ENCODE assay signal across 35 cellular contexts in genomic region chr7:2331707-2332106, GRCh38.
"Had no signal": no experiment of that assay in that cellular context is flagged by ENCODE, and none has a peak within 500 bp of the region (broad histone marks: within the 10 kb centered on the region; RNA-seq: fewer than 3 reads in every experiment).

No MANE protein-coding gene starts in this region.

- H3K27me3 ChIP-seq: MG63 had no signal

- H3K4me3 ChIP-seq: MG63 had no signal

- H3K9me3 ChIP-seq: MG63 had no signal

- DNase-seq: Karpas-422, Kasumi-1, MG63, MM.1S, MV-4-11, NCI-H1048, NCI-H1092, NCI-H1092 treated with DMSO at 0.1 percent for 48 hours, NCI-H1105, NCI-H1105 treated with DMSO at 0.1 percent for 48 hours, NCI-H1417, NCI-H1417 treated with DMSO at 0.1 percent for 48 hours, NCI-H1436, NCI-H1436 treated with DMSO at 0.1 percent for 48 hours, NCI-H146, NCI-H1694, NCI-H1694 treated with DMSO at 0.1 percent for 48 hours, NCI-H187, NCI-H187 treated with DMSO at 0.1 percent for 48 hours, NCI-H1930, NCI-H2029, NCI-H2029 treated with DMSO at 0.1 percent for 48 hours, NCI-H2081, NCI-H2081 treated with DMSO at 0.1 percent for 48 hours, NCI-H2107, NCI-H2171, NCI-H2171 treated with DMSO at 0.1 percent for 48 hours, NCI-H2227 treated with DMSO at 0.1 percent for 48 hours, NCI-H226, NCI-H345, NCI-H446, NCI-H446 treated with DMSO at 0.1 percent for 48 hours, NCI-H510A, NCI-H510A treated with DMSO at 0.1 percent for 48 hours, NCI-H524 had no signal
